In genomic region chr1:235075955-235076308, GRCh38 we compare ENCODE assay signal across 9 cellular contexts. TPM values are rescaled to one million over a fixed set of nuclear protein-coding genes. Genes with fewer than 3 reads are reported as not detected.
DNase-seq lines count a peak whose midpoint lies in the region; TF ChIP-seq lines count a peak whose summit lies in the region.
"Had no signal": no experiment of that assay in that cellular context is flagged by ENCODE, and none has a peak within 500 bp of the region (broad histone marks: within the 10 kb centered on the region; RNA-seq: fewer than 3 reads in every experiment).

No MANE protein-coding gene starts in this region.

- no peaks in the 10 kb centered on the region for H3K79me2 ChIP-seq in smooth muscle cell (ENCODE audit: low read depth)

- H3K27me3 ChIP-seq in GM06990 (replicated peaks; ENCODE audit: control insufficient read depth, insufficient read depth, low read length) (no peaks in the 10 kb centered on the region), esophagus squamous epithelium (no peaks in the 10 kb centered on the region), smooth muscle cell (ENCODE audit: low read depth) (no peaks in the 10 kb centered on the region)

- H3K36me3 ChIP-seq in GM06990 (ENCODE audit: control insufficient read depth, insufficient read depth, low read length) (no peaks in the 10 kb centered on the region), esophagus squamous epithelium (no peaks in the 10 kb centered on the region), smooth muscle cell (ENCODE audit: low read depth) (no peaks in the 10 kb centered on the region)

- no peaks in the 10 kb centered on the region for H3K27me3 Mint-ChIP-seq in T-helper 2 cell treated with Interferon-gamma antibody and Interleukin-4, amounts not matched to agents 5 μg/mL and 100 μg/mL, for 36 hours (ENCODE audit: low read depth)

- no peaks in the 10 kb centered on the region for H4K20me1 ChIP-seq in smooth muscle cell (ENCODE audit: low read depth)

- H3K9ac ChIP-seq in smooth muscle cell (ENCODE audit: low read depth), result peak overlapping the region; percentile 95

- peak overlapping the region; percentile 50; the same call in 1 of the 2 replicates for H3K4me3 ChIP-seq in GM06990 (replicated peaks; ENCODE audit: low read depth, low read length)
- no peak overlapping the region for H3K4me3 ChIP-seq in esophagus squamous epithelium
- no peak overlapping the region for H3K4me3 ChIP-seq in smooth muscle cell

- H3K27ac ChIP-seq in esophagus squamous epithelium (peak overlapping the region; percentile 88 to 94 (median 92)), smooth muscle cell (ENCODE audit: low read depth) (peak overlapping the region; percentile 100)

- no peak for TF ChIP-seq POLR2A in esophagus squamous epithelium (IDR thresholded peaks at IDR 0.05)

- H2AFZ ChIP-seq in smooth muscle cell (ENCODE audit: low read depth), result no peak overlapping the region

- DNase-seq in GM06990 (ENCODE audit: extremely low read depth, insufficient read length), result peak; percentile 43
- DNase-seq in T-helper 2 cell treated with Interferon-gamma antibody and Interleukin-4, amounts not matched to agents 5 μg/mL and 100 μg/mL, for 36 hours (ENCODE audit: low spot score), result peak; percentile 57
- no peak for DNase-seq in esophagus squamous epithelium (lab: John Stamatoyannopoulos, UW)
- DNase-seq in smooth muscle cell (lab: John Stamatoyannopoulos, UW; ENCODE audit: unreplicated experiment), result no peak
- no peak for DNase-seq in HT-29 (ENCODE audit: low spot score)
- no peak for DNase-seq in SW 1271 (lab: John Stamatoyannopoulos, UW)
- no peak for DNase-seq in NCI-H748 treated with DMSO at 0.1 percent for 48 hours (lab: John Stamatoyannopoulos, UW)
- no peak for DNase-seq in NOMO-1 treated with dmso at 0.1 percent for 144 hours (lab: John Stamatoyannopoulos, UW; ENCODE audit: unreplicated experiment)
- DNase-seq: NCI-H1930 had no signal

- H3F3A ChIP-seq in smooth muscle cell (ENCODE audit: low read depth), result peaks cover 24% of the 10 kb centered on the region

- peak overlapping the region; percentile 48 for H3K4me3 Mint-ChIP-seq in T-helper 2 cell treated with Interferon-gamma antibody and Interleukin-4, amounts not matched to agents 5 μg/mL and 100 μg/mL, for 36 hours

- peak overlapping the region; percentile 65 for H3K4me2 ChIP-seq in smooth muscle cell

- TF ChIP-seq CTCF in GM06990 (IDR thresholded peaks at IDR 0.05; ENCODE audit: insufficient read depth, low read length, poor library complexity, severe bottlenecking) (no peak), esophagus squamous epithelium (IDR thresholded peaks at IDR 0.05) (no peak), smooth muscle cell (IDR thresholded peaks at IDR 0.05; ENCODE audit: borderline replicate concordance, insufficient read depth, poor library complexity, severe bottlenecking) (no peak)

- H3K4me1 ChIP-seq in esophagus squamous epithelium (peaks cover 43 to 85% (median 57%) of the 10 kb centered on the region in 3 donors), smooth muscle cell (ENCODE audit: low read depth) (peaks cover 24% of the 10 kb centered on the region)

- H3K36me3 Mint-ChIP-seq in T-helper 2 cell treated with Interferon-gamma antibody and Interleukin-4, amounts not matched to agents 5 μg/mL and 100 μg/mL, for 36 hours (ENCODE audit: low read depth), result no peaks in the 10 kb centered on the region

- 35 to 63% methylated on average over 7 of the region's 7 CpGs for WGBS in esophagus squamous epithelium, 2 donors
- WGBS in smooth muscle cell (ENCODE audit: low lambda C conversion rate), result 62% methylated on average over 7 of the region's 7 CpGs

- intact Hi-C loops in esophagus squamous epithelium (cut with DNase I), result loop anchor here (5.0 to 10.0 kb wide), 2 partner anchors 81 to 469 kb away; no protein-coding TSS in a partner anchor

- H3K9me3 Mint-ChIP-seq in T-helper 2 cell treated with Interferon-gamma antibody and Interleukin-4, amounts not matched to agents 5 μg/mL and 100 μg/mL, for 36 hours, result no peaks in the 10 kb centered on the region

- peaks cover 44% of the 10 kb centered on the region for H3K4me1 Mint-ChIP-seq in T-helper 2 cell treated with Interferon-gamma antibody and Interleukin-4, amounts not matched to agents 5 μg/mL and 100 μg/mL, for 36 hours (ENCODE audit: low read depth)

- H3K27ac Mint-ChIP-seq in T-helper 2 cell treated with Interferon-gamma antibody and Interleukin-4, amounts not matched to agents 5 μg/mL and 100 μg/mL, for 36 hours, result peak overlapping the region; percentile 91

- H3K9me3 ChIP-seq in esophagus squamous epithelium, result no peaks in the 10 kb centered on the region
- H3K9me3 ChIP-seq in smooth muscle cell (replicated peaks; ENCODE audit: low read depth), result no peaks in the 10 kb centered on the region

RNA-seq across cellular contexts. Expression of gene TOMM20, which starts 52.7 kb away (rescaled TPM):
- total RNA-seq in esophagus squamous epithelium (100 to 1,000 TPM in 1 of 4 donors, 10 to 100 TPM in 3; 36.4 to 117 (median 84.1) TPM), smooth muscle cell (82.1 and 88.7 TPM in 2 replicates)
- polyA plus RNA-seq in smooth muscle cell, result 46.1 and 71.3 TPM in 2 replicates
- total RNA-seq in HT-29 (2014; rRNA removed; shearing (Covaris generic)), result 47.0 and 49.0 TPM in 2 replicates

Comparison
In these comparisons a context has a peak if more than half of its experiments do, and no peak if none do; other contexts are left out.
1. DNase-seq: peak in GM06990 (single experiment) and T-helper 2 cell treated with Interferon-gamma antibody and Interleukin-4, amounts not matched to agents 5 μg/mL and 100 μg/mL, for 36 hours (single experiment); none in esophagus squamous epithelium (single experiment), smooth muscle cell (single experiment), HT-29 (single experiment), SW 1271 (0 of 2), NCI-H748 treated with DMSO at 0.1 percent for 48 hours (single experiment) and NOMO-1 treated with dmso at 0.1 percent for 144 hours (single experiment).